In genomic region chr11:2296913-2297622, GRCh38 we compare ENCODE assay signal across 17 cellular contexts. TPM values are rescaled to one million over a fixed set of nuclear protein-coding genes. Genes with fewer than 3 reads are reported as not detected.
A peak's percentile ranks its signal among the peaks of the same experiment; 100 is the strongest.
DNase-seq lines count a peak whose midpoint lies in the region; ATAC-seq and TF ChIP-seq lines count a peak whose summit lies in the region.
"Had no signal": no experiment of that assay in that cellular context is flagged by ENCODE, and none has a peak within 500 bp of the region (broad histone marks: within the 10 kb centered on the region; RNA-seq: fewer than 3 reads in every experiment).

No MANE protein-coding gene starts in this region.

- H3K4me1 Mint-ChIP-seq in stimulated activated naive CD8-positive, alpha-beta T cell treated with anti-CD3 and anti-CD28 coated beads, Interleukin-15, Interleukin-2, amounts not matched to agents 100 ng/mL and 50 ng/mL, for 24 hours (ENCODE audit: low read depth): peaks cover 46% of the 10 kb centered on the region
- H3K4me1 Mint-ChIP-seq in central memory CD8-positive, alpha-beta T cell: peaks cover 50% of the 10 kb centered on the region
- H3K4me1 Mint-ChIP-seq in neural crest cell: no peaks in the 10 kb centered on the region
- H3K4me1 Mint-ChIP-seq: nephron had no signal

- no peak overlapping the region for H3K27ac ChIP-seq in aorta (ENCODE audit: low read depth in 1 of 2, low read length in 2 of 2)
- no peak overlapping the region for H3K27ac ChIP-seq in mesendoderm (ENCODE audit: low read depth, low read length)
- H3K27ac ChIP-seq: right lobe of liver had no signal

- DNase-seq in stimulated activated naive CD8-positive, alpha-beta T cell treated with anti-CD3 and anti-CD28 coated beads, Interleukin-15, Interleukin-2, amounts not matched to agents 100 U/mL and 50 U/mL, for 24 hours: no peak
- no peak for DNase-seq in central memory CD8-positive, alpha-beta T cell (ENCODE audit: low spot score in 2 of 2)
- DNase-seq in neural crest cell (ENCODE audit: low read depth, low spot score) (no peak), aorta (peak; percentile 29 to 65), NK-92 (lab: John Stamatoyannopoulos, UW; ENCODE audit: unreplicated experiment) (no peak), mesendoderm (no peak), SW480 (ENCODE audit: low spot score) (no peak)
- DNase-seq: cortex of kidney, NCI-H1694, NCI-H446 treated with DMSO at 0.1 percent for 48 hours had no signal

- no peak overlapping the region for H2AK5ac ChIP-seq in mesendoderm (ENCODE audit: low read length)

- H3K9me3 ChIP-seq in aorta (ENCODE audit: control insufficient read depth, low read length): no peaks in the 10 kb centered on the region
- H3K9me3 ChIP-seq: HAP-1, right lobe of liver had no signal

- no peaks in the 10 kb centered on the region for H3K4me1 ChIP-seq in aorta (ENCODE audit: control insufficient read depth in 1 of 2, insufficient read depth in 2 of 2, low read length in 2 of 2)
- no peaks in the 10 kb centered on the region for H3K4me1 ChIP-seq in mesendoderm (ENCODE audit: control insufficient read depth, low read depth, low read length)
- H3K4me1 ChIP-seq: HAP-1, right lobe of liver had no signal

- no peak overlapping the region for H3K4ac ChIP-seq in mesendoderm (ENCODE audit: low read depth, low read length)

- no peak overlapping the region for H2BK5ac ChIP-seq in mesendoderm (ENCODE audit: low read length)

- TF ChIP-seq CTCF in neural crest cell (conservative IDR thresholded peaks at IDR 0.05): no peak

- H3K4me3 ChIP-seq in aorta (ENCODE audit: low read length in 2 of 2) (no peak overlapping the region), mesendoderm (ENCODE audit: low read length) (no peak overlapping the region)
- H3K4me3 ChIP-seq: HAP-1, lung, right lobe of liver had no signal

- H3K27me3 Mint-ChIP-seq in stimulated activated naive CD8-positive, alpha-beta T cell treated with anti-CD3 and anti-CD28 coated beads, Interleukin-15, Interleukin-2, amounts not matched to agents 100 ng/mL and 50 ng/mL, for 24 hours: no peaks in the 10 kb centered on the region
- no peaks in the 10 kb centered on the region for H3K27me3 Mint-ChIP-seq in central memory CD8-positive, alpha-beta T cell
- peaks cover 10% of the 10 kb centered on the region for H3K27me3 Mint-ChIP-seq in neural crest cell (ENCODE audit: low read depth)

- no peak overlapping the region for H2BK15ac ChIP-seq in mesendoderm (replicated peaks; ENCODE audit: low read depth)

- no peak overlapping the region for H3K9ac ChIP-seq in mesendoderm (ENCODE audit: low read length)

- H3K27me3 ChIP-seq in aorta (ENCODE audit: control insufficient read depth in 1 of 2, insufficient read depth in 2 of 2, low read length in 1 of 2) (no peaks in the 10 kb centered on the region), mesendoderm (ENCODE audit: insufficient read depth, low read length, poor library complexity) (no peaks in the 10 kb centered on the region)
- H3K27me3 ChIP-seq: right lobe of liver had no signal

- peak overlapping the region; percentile 78 for H3K27ac Mint-ChIP-seq in stimulated activated naive CD8-positive, alpha-beta T cell treated with anti-CD3 and anti-CD28 coated beads, Interleukin-15, Interleukin-2, amounts not matched to agents 100 ng/mL and 50 ng/mL, for 24 hours
- peak overlapping the region; percentile 82 for H3K27ac Mint-ChIP-seq in central memory CD8-positive, alpha-beta T cell (ENCODE audit: low read depth)
- H3K27ac Mint-ChIP-seq in neural crest cell (ENCODE audit: unreplicated experiment): peak overlapping the region; percentile 64
- H3K27ac Mint-ChIP-seq: activated T-helper 1 cell treated with anti-CD3 and anti-CD28 coated beads, Interleukin-12 subunit alpha, Interleukin-12 subunit beta, Interleukin-2, Interleukin-4 antibody, amounts not matched to agents 30 ng/mL and 10 ng/mL and 1 ng/mL, durations not matched to agents 14 hours and 24 hours and 36 hours; T-helper 2 cell treated with Interferon-gamma antibody and Interleukin-4, amounts not matched to agents 5 μg/mL and 100 μg/mL, for 36 hours had no signal

- intact Hi-C loops in aorta (cut with DNase I): no loop called here

- H4K8ac ChIP-seq in mesendoderm (ENCODE audit: low read depth, low read length): no peak overlapping the region

- no peaks in the 10 kb centered on the region for H3K36me3 Mint-ChIP-seq in stimulated activated naive CD8-positive, alpha-beta T cell treated with anti-CD3 and anti-CD28 coated beads, Interleukin-15, Interleukin-2, amounts not matched to agents 100 ng/mL and 50 ng/mL, for 24 hours (ENCODE audit: low read depth)
- peaks cover 16% of the 10 kb centered on the region for H3K36me3 Mint-ChIP-seq in central memory CD8-positive, alpha-beta T cell (ENCODE audit: insufficient read depth)
- H3K36me3 Mint-ChIP-seq in neural crest cell (ENCODE audit: low read depth): no peaks in the 10 kb centered on the region

- no peak overlapping the region for H3K56ac ChIP-seq in mesendoderm (ENCODE audit: low read length)

- H3K36me3 ChIP-seq in aorta (ENCODE audit: control insufficient read depth in 1 of 2, insufficient read depth in 2 of 2, low read length in 1 of 2): no peaks in the 10 kb centered on the region
- no peaks in the 10 kb centered on the region for H3K36me3 ChIP-seq in mesendoderm (ENCODE audit: control insufficient read depth, insufficient read depth, low read length)
- H3K36me3 ChIP-seq: HAP-1, right lobe of liver had no signal

- H3K18ac ChIP-seq in mesendoderm (ENCODE audit: low read length): no peak overlapping the region

- H4K5ac ChIP-seq in mesendoderm (ENCODE audit: low read length): no peak overlapping the region

- H3K4me3 Mint-ChIP-seq in stimulated activated naive CD8-positive, alpha-beta T cell treated with anti-CD3 and anti-CD28 coated beads, Interleukin-15, Interleukin-2, amounts not matched to agents 100 ng/mL and 50 ng/mL, for 24 hours: no peak overlapping the region
- H3K4me3 Mint-ChIP-seq in central memory CD8-positive, alpha-beta T cell: peak overlapping the region; percentile 3
- H3K4me3 Mint-ChIP-seq in neural crest cell: no peak overlapping the region
- H3K4me3 Mint-ChIP-seq: activated T-helper 1 cell treated with anti-CD3 and anti-CD28 coated beads, Interleukin-12 subunit alpha, Interleukin-12 subunit beta, Interleukin-2, Interleukin-4 antibody, amounts not matched to agents 30 ng/mL and 10 ng/mL and 1 ng/mL, durations not matched to agents 14 hours and 24 hours and 36 hours; nephron; T-helper 2 cell treated with Interferon-gamma antibody and Interleukin-4, amounts not matched to agents 5 μg/mL and 100 μg/mL, for 36 hours had no signal

- 89 to 91% methylated on average over 13 of the region's 13 CpGs for whole genome bisulfite sequencing in aorta, 2 donors
- WGBS in mesendoderm (ENCODE audit: extremely low coverage, insufficient coverage, low lambda C conversion rate): no CpG with 5 or more reads among the region's 13 CpGs

- H2BK120ac ChIP-seq in mesendoderm (ENCODE audit: low read depth, low read length): no peak overlapping the region

- H3K79me1 ChIP-seq in mesendoderm (ENCODE audit: low read length): no peaks in the 10 kb centered on the region

- H3K4me2 ChIP-seq in mesendoderm (ENCODE audit: low read length): no peak overlapping the region

- no peak overlapping the region for H3K23ac ChIP-seq in mesendoderm (ENCODE audit: low read length)

- no peak for ATAC-seq in stimulated activated naive CD8-positive, alpha-beta T cell treated with anti-CD3 and anti-CD28 coated beads, Interleukin-15, Interleukin-2, amounts not matched to agents 100 U/mL and 50 U/mL, for 24 hours
- ATAC-seq in central memory CD8-positive, alpha-beta T cell (replicated peaks; ENCODE audit: extremely low read depth, poor library complexity, severe bottlenecking): no peak
- no peak for ATAC-seq in aorta (ENCODE audit: low FRiP score)
- ATAC-seq: right lobe of liver had no signal

- H3K9me3 Mint-ChIP-seq in stimulated activated naive CD8-positive, alpha-beta T cell treated with anti-CD3 and anti-CD28 coated beads, Interleukin-15, Interleukin-2, amounts not matched to agents 100 ng/mL and 50 ng/mL, for 24 hours: no peaks in the 10 kb centered on the region
- no peaks in the 10 kb centered on the region for H3K9me3 Mint-ChIP-seq in central memory CD8-positive, alpha-beta T cell
- no peaks in the 10 kb centered on the region for H3K9me3 Mint-ChIP-seq in neural crest cell
- H3K9me3 Mint-ChIP-seq: activated T-helper 1 cell treated with anti-CD3 and anti-CD28 coated beads, Interleukin-12 subunit alpha, Interleukin-12 subunit beta, Interleukin-2, Interleukin-4 antibody, amounts not matched to agents 30 ng/mL and 10 ng/mL and 1 ng/mL, durations not matched to agents 14 hours and 24 hours and 36 hours; nephron; T-helper 2 cell treated with Interferon-gamma antibody and Interleukin-4, amounts not matched to agents 5 μg/mL and 100 μg/mL, for 36 hours had no signal

- H3K79me2 ChIP-seq in mesendoderm (ENCODE audit: control insufficient read depth, insufficient read depth, low read length): no peaks in the 10 kb centered on the region

RNA-seq across cellular contexts. Expression of gene C11orf21, which starts 4.7 kb away (rescaled TPM):
- total RNA-seq in neural crest cell (not detected in 2 replicates), aorta (1 to 10 TPM; 1.4 to 2.1 TPM)
- under 1 TPM in 1 of 2 donors, not detected in 1; 0.46 TPM for polyA plus RNA-seq in aorta
- not detected for polyA plus RNA-seq in mesendoderm (2013, experiment 1 of 2)
- not detected for polyA plus RNA-seq in mesendoderm (2013, experiment 2 of 2)

RNA-seq across cellular contexts. Expression of gene TSPAN32, which starts 4.7 kb away (rescaled TPM):
- total RNA-seq in neural crest cell (not detected in 2 replicates), aorta (1 to 10 TPM in 1 of 2 donors, under 1 TPM in 1; 0.84 to 3.5 TPM)
- 1 to 10 TPM in 1 of 2 donors, not detected in 1; 8.7 TPM for polyA plus RNA-seq in aorta
- not detected for polyA plus RNA-seq in mesendoderm (2013, experiment 1 of 2)
- not detected for polyA plus RNA-seq in mesendoderm (2013, experiment 2 of 2)

RNA-seq across cellular contexts. Expression of gene ASCL2, which starts 26.7 kb away (rescaled TPM):
- total RNA-seq in neural crest cell: 0.16 TPM in 1 of 2 replicates, not detected in the other
- 1 to 10 TPM in 1 of 2 donors, under 1 TPM in 1; 0.62 to 1.4 TPM for total RNA-seq in aorta
- not detected for polyA plus RNA-seq in aorta
- polyA plus RNA-seq in mesendoderm (2013, experiment 1 of 2): 0.10 TPM
- polyA plus RNA-seq in mesendoderm (2013, experiment 2 of 2): 0.17 TPM

Comparison
In these comparisons a context has a peak if more than half of its experiments do, and no peak if none do; other contexts are left out.
1. DNase-seq: peak in aorta (2 of 2); none in stimulated activated naive CD8-positive, alpha-beta T cell treated with anti-CD3 and anti-CD28 coated beads, Interleukin-15, Interleukin-2, amounts not matched to agents 100 U/mL and 50 U/mL, for 24 hours (single experiment), central memory CD8-positive, alpha-beta T cell (0 of 2), neural crest cell (single experiment), NK-92 (single experiment), mesendoderm (single experiment) and SW480 (single experiment).
2. Peak in every context shown above with its lines, with median percentiles within 50 percentile points of each other: H3K27ac Mint-ChIP-seq.